ENCODE assay signal across 14 cellular contexts in genomic region chr1:91610102-91610501, GRCh38.
DNase-seq lines count a peak whose midpoint lies in the region; ATAC-seq, FAIRE-seq and TF ChIP-seq lines count a peak whose summit lies in the region.
"Had no signal": no experiment of that assay in that cellular context is flagged by ENCODE, and none has a peak within 500 bp of the region (broad histone marks: within the 10 kb centered on the region; RNA-seq: fewer than 3 reads in every experiment).

No MANE protein-coding gene starts in this region.

- H3K79me2 ChIP-seq in PC-3 (ENCODE audit: low read length): no peaks in the 10 kb centered on the region

- TF ChIP-seq POLR2A in A549 (IDR thresholded peaks at IDR 0.05; ENCODE audit: low read length): no peak
- TF ChIP-seq POLR2A in esophagus muscularis mucosa (IDR thresholded peaks at IDR 0.05; ENCODE audit: low read depth): no peak

- TF ChIP-seq EP300 in A549 (IDR thresholded peaks at IDR 0.05) (no peak), esophagus muscularis mucosa (IDR thresholded peaks at IDR 0.05) (no peak)

- no peaks in the 10 kb centered on the region for H3K36me3 Mint-ChIP-seq in activated T-cell treated with anti-CD3 and anti-CD28 coated beads, Interleukin-2, amount 50 U/mL, for 72 hours (ENCODE audit: insufficient read depth in 2 of 2)

- H3K4me1 ChIP-seq in A549: peaks cover 59% of the 10 kb centered on the region
- peaks cover 55% of the 10 kb centered on the region for H3K4me1 ChIP-seq in PC-3 (ENCODE audit: insufficient read depth, low read length)
- H3K4me1 ChIP-seq in esophagus muscularis mucosa: peaks cover under 1 to 11% (median 2%) of the 10 kb centered on the region in 4 donors
- peaks cover 33% of the 10 kb centered on the region for H3K4me1 ChIP-seq in mesodermal cell (ENCODE audit: control insufficient read depth, insufficient read depth, low read length, poor library complexity, severe bottlenecking)

- H3K9ac ChIP-seq in PC-3 (ENCODE audit: low read length): no peak overlapping the region

- peak overlapping the region; percentile 83 to 93 for H3K27ac ChIP-seq in A549
- H3K27ac ChIP-seq in PC-3 (ENCODE audit: low read length): peak overlapping the region; percentile 80
- H3K27ac ChIP-seq in esophagus muscularis mucosa (replicated peaks in 1 of 4): no peak overlapping the region
- peak overlapping the region; percentile 88 for H3K27ac ChIP-seq in mesodermal cell (ENCODE audit: low read depth, low read length, severe bottlenecking)
- H3K27ac ChIP-seq: C4-2B had no signal

- no peak for DNase-seq in A549 (ENCODE audit: low read depth in 1 of 2, low spot score in 1 of 2)
- no peak for DNase-seq in PC-3
- peak; percentile 57 for DNase-seq in esophagus muscularis mucosa (ENCODE audit: extremely low spot score)
- DNase-seq in NCI-H510A (lab: John Stamatoyannopoulos, UW): no peak
- DNase-seq in activated T-cell treated with anti-CD3 and anti-CD28 coated beads, Interleukin-2, amount 50 U/mL, for 72 hours: no peak
- no peak for DNase-seq in NCI-H510A treated with DMSO at 0.1 percent for 48 hours (lab: John Stamatoyannopoulos, UW)
- no peak for DNase-seq in activated gamma-delta T cell treated with Interleukin-2 at 50 U/mL for 16 hours
- DNase-seq: COR-L47, H9, NCI-H1048, NCI-H1694, NCI-H446 had no signal

- H3K27me3 ChIP-seq in PC-3 (ENCODE audit: low read length) (no peaks in the 10 kb centered on the region), esophagus muscularis mucosa (no peaks in the 10 kb centered on the region)

- no peak for TF ChIP-seq RAD21 in A549 (conservative IDR thresholded peaks at IDR 0.05 in 1 of 2, IDR thresholded peaks at IDR 0.05 in 1 of 2)

- ATAC-seq in A549 (no peak), PC-3 (no peak)
- no peak for ATAC-seq in activated T-cell treated with anti-CD3 and anti-CD28 coated beads, Interleukin-2, amount 50 U/mL, for 72 hours (replicated peaks in 1 of 2)

- no peaks in the 10 kb centered on the region for H4K20me1 ChIP-seq in PC-3 (ENCODE audit: low read length)

- no peaks in the 10 kb centered on the region for H3F3A ChIP-seq in PC-3 (ENCODE audit: low read length, unreplicated experiment)

- no peak for FAIRE-seq in A549 (lab: Jason Lieb, UNC)

- peak overlapping the region; percentile 73 for H3K4me2 ChIP-seq in A549
- no peak overlapping the region for H3K4me2 ChIP-seq in PC-3 (ENCODE audit: low read length)

- no peaks in the 10 kb centered on the region for H3K9me3 ChIP-seq in A549
- H3K9me3 ChIP-seq in PC-3 (ENCODE audit: low read length): no peaks in the 10 kb centered on the region
- no peaks in the 10 kb centered on the region for H3K9me3 ChIP-seq in esophagus muscularis mucosa
- no peaks in the 10 kb centered on the region for H3K9me3 ChIP-seq in mesodermal cell (ENCODE audit: control insufficient read depth, low read length)

- H3K4me3 Mint-ChIP-seq in activated T-cell treated with anti-CD3 and anti-CD28 coated beads, Interleukin-2, amount 50 U/mL, for 72 hours: no peak overlapping the region
- H3K4me3 Mint-ChIP-seq: H9 had no signal

- no peaks in the 10 kb centered on the region for H3K27me3 Mint-ChIP-seq in activated T-cell treated with anti-CD3 and anti-CD28 coated beads, Interleukin-2, amount 50 U/mL, for 72 hours (ENCODE audit: low read depth)

- peaks cover 2 to 3% of the 10 kb centered on the region in 2 donors for H3K9me3 Mint-ChIP-seq in activated T-cell treated with anti-CD3 and anti-CD28 coated beads, Interleukin-2, amount 50 U/mL, for 72 hours
- H3K9me3 Mint-ChIP-seq: H9 had no signal

- no peaks in the 10 kb centered on the region for H3K9me2 ChIP-seq in PC-3 (replicated peaks; ENCODE audit: low read length)

- H3K4me3 ChIP-seq in A549: no peak overlapping the region
- H3K4me3 ChIP-seq in PC-3 (ENCODE audit: low read length): no peak overlapping the region
- no peak overlapping the region for H3K4me3 ChIP-seq in esophagus muscularis mucosa
- no peak overlapping the region for H3K4me3 ChIP-seq in mesodermal cell (ENCODE audit: extremely low read depth, insufficient read depth, low read length, poor library complexity, severe bottlenecking)

- intact Hi-C loops in PC-3 (cut with micrococcal nuclease) (loop anchor here (2.0 to 5.0 kb wide), 4 partner anchors 43 to 277 kb away; partner anchors contain the start of gene TGFBR3), esophagus muscularis mucosa (cut with DNase I) (no loop called here)

- TF ChIP-seq CTCF in A549 (IDR thresholded peaks at IDR 0.05) (no peak), PC-3 (conservative IDR thresholded peaks at IDR 0.05; ENCODE audit: low read depth, low read length) (no peak), esophagus muscularis mucosa (IDR thresholded peaks at IDR 0.05) (no peak)

- no TSS peak for BruUV-seq in PC-3 (replicated peaks; lab: Mats Ljungman, UMichigan)

- 0 out of 2 replicates have a peak overlapping the region, but pooled peaks have one; percentile 3 for H2AFZ ChIP-seq in PC-3 (ENCODE audit: low read length)

- 94% methylated on average over 2 of the region's 2 CpGs for WGBS in A549 (ENCODE audit: missing lambda C conversion rate)
- WGBS in esophagus muscularis mucosa: 94% methylated on average over 2 of the region's 2 CpGs
- WGBS in mesodermal cell (ENCODE audit: insufficient coverage in 2 of 2), 2 experiments: 100% methylated on average over 1 of the region's 2 CpGs; no CpG with 5 or more reads in 1 of the 2 experiments

- CTCF ChIA-PET in A549 (lab: Yijun Ruan, JAX) (interaction anchor here (1.9 kb wide), 1 partner anchor 63 kb away, joined by 5 read pairs; no protein-coding TSS in a partner anchor), PC-3 (lab: Charles Lee) (interaction anchor here (1.1 kb wide), 1 partner anchor 276 kb away, joined by 3 read pairs; the partner anchor contains the start of gene TGFBR3)

- POLR2A ChIA-PET in A549 (lab: Yijun Ruan, JAX): no interaction called here
- POLR2A ChIA-PET in PC-3 (lab: Charles Lee; ENCODE audit: unreplicated experiment): interaction anchor here (0.6 kb wide), 1 partner anchor 44 kb away, joined by 5 read pairs; no protein-coding TSS in a partner anchor

- peaks cover 16% of the 10 kb centered on the region for H3K4me1 Mint-ChIP-seq in activated T-cell treated with anti-CD3 and anti-CD28 coated beads, Interleukin-2, amount 50 U/mL, for 72 hours (ENCODE audit: low read depth)

- H3K27ac Mint-ChIP-seq in activated T-cell treated with anti-CD3 and anti-CD28 coated beads, Interleukin-2, amount 50 U/mL, for 72 hours: no peak overlapping the region
- H3K27ac Mint-ChIP-seq: H9 had no signal

- H3K36me3 ChIP-seq in PC-3 (ENCODE audit: low read depth, low read length): no peaks in the 10 kb centered on the region
- H3K36me3 ChIP-seq in esophagus muscularis mucosa: no peaks in the 10 kb centered on the region
- no peaks in the 10 kb centered on the region for H3K36me3 ChIP-seq in mesodermal cell (ENCODE audit: control insufficient read depth, insufficient read depth, low read length)

TF ChIP-seq in A549, 52 proteins besides CTCF, POLR2A, EP300 and RAD21:
- TF ChIP-seq HES2 (IDR thresholded peaks at IDR 0.05): no peak
- no peak for TF ChIP-seq MAX (IDR thresholded peaks at IDR 0.05)

Comparison
In these comparisons a context has a peak if more than half of its experiments do, and no peak if none do; other contexts are left out.
1. H3K27ac ChIP-seq: peak in A549 (2 of 2), PC-3 (single experiment) and mesodermal cell (single experiment); none in esophagus muscularis mucosa (0 of 4).